26 cellular contexts compared by ENCODE assay signal in genomic region chr9:113244556-113244955, GRCh38. TPM values are rescaled to one million over a fixed set of nuclear protein-coding genes. Genes with fewer than 3 reads are reported as not detected.
A peak's percentile ranks its signal among the peaks of the same experiment; 100 is the strongest.
DNase-seq lines count a peak whose midpoint lies in the region; TF ChIP-seq lines count a peak whose summit lies in the region.
"Had no signal": no experiment of that assay in that cellular context is flagged by ENCODE, and none has a peak within 500 bp of the region (broad histone marks: within the 10 kb centered on the region; RNA-seq: fewer than 3 reads in every experiment).

No MANE protein-coding gene starts in this region.

- no peaks in the 10 kb centered on the region for H3K9me3 ChIP-seq in HEK293 (ENCODE audit: control insufficient read depth, insufficient read depth, low read depth, low read length)
- H3K9me3 ChIP-seq: A549 had no signal

- H3K27ac Mint-ChIP-seq in type B pancreatic cell: peak overlapping the region; percentile 45
- H3K27ac Mint-ChIP-seq: CD4-positive, CD25-positive, alpha-beta regulatory T cell had no signal

- POLR2A ChIA-PET in HEK293 (lab: Yijun Ruan, JAX): interaction anchor here (1.3 kb wide), 1 partner anchor 23 kb away, joined by 3 read pairs; the partner anchor contains the start of genes FKBP15 and SLC31A1

- no peaks in the 10 kb centered on the region for H3K27me3 Mint-ChIP-seq in type B pancreatic cell
- H3K27me3 Mint-ChIP-seq: CD4-positive, alpha-beta memory T cell; CD4-positive, CD25-positive, alpha-beta regulatory T cell; CD8-positive, alpha-beta memory T cell had no signal

- DNase-seq in NCI-H82 (lab: John Stamatoyannopoulos, UW): peak; percentile 28
- DNase-seq in NCI-H82 treated with DMSO at 0.1 percent for 48 hours (lab: John Stamatoyannopoulos, UW; ENCODE audit: unreplicated experiment): no peak
- DNase-seq in type B pancreatic cell (ENCODE audit: extremely low spot score, unreplicated experiment): no peak
- DNase-seq in AML-193 (lab: John Stamatoyannopoulos, UW): no peak
- DNase-seq: BE2C; C1 segment of cervical spinal cord; CD4-positive, alpha-beta memory T cell; CD4-positive, CD25-positive, alpha-beta regulatory T cell; CD8-positive, alpha-beta memory T cell; COR-L47; DMS 273 treated with DMSO at 0.1 percent for 48 hours; DMS153; DMS53; DMS79; DND-41; EL; GDM1 had no signal

- H3K36me3 Mint-ChIP-seq in type B pancreatic cell: peaks cover 9% of the 10 kb centered on the region

- H3K27ac ChIP-seq in HEK293 (ENCODE audit: extremely low read depth, low read depth, low read length): no peak overlapping the region
- H3K27ac ChIP-seq: 22Rv1, A549, BLaER1 had no signal

- no peak overlapping the region for H3K4me3 ChIP-seq in HEK293 (ENCODE audit: low read depth, low read length)
- H3K4me3 ChIP-seq: A549, BLaER1, GM12878 had no signal

- H3K4me1 ChIP-seq in HEK293 (ENCODE audit: control insufficient read depth, insufficient read depth, low read length): peaks cover 6% of the 10 kb centered on the region; the same call in 1 of the 2 replicates
- H3K4me1 ChIP-seq: A549 had no signal

- no peak overlapping the region for H3K4me3 Mint-ChIP-seq in type B pancreatic cell
- H3K4me3 Mint-ChIP-seq: CD14-positive monocyte; CD4-positive, alpha-beta memory T cell; CD4-positive, CD25-positive, alpha-beta regulatory T cell; CD8-positive, alpha-beta memory T cell had no signal

- peaks cover 6% of the 10 kb centered on the region for H3K4me1 Mint-ChIP-seq in type B pancreatic cell (ENCODE audit: unreplicated experiment)
- H3K4me1 Mint-ChIP-seq: CD4-positive, alpha-beta memory T cell; CD4-positive, CD25-positive, alpha-beta regulatory T cell; CD8-positive, alpha-beta memory T cell had no signal

- H3K36me3 ChIP-seq in HEK293 (ENCODE audit: control insufficient read depth in 2 of 2, insufficient read depth in 1 of 2, low read length in 2 of 2): no peaks in the 10 kb centered on the region
- H3K36me3 ChIP-seq: BLaER1 had no signal

- CTCF ChIA-PET in HEK293 (lab: Yijun Ruan, JAX): no interaction called here

- TF ChIP-seq CTCF in HEK293 (tag by site-specific recombination; IDR thresholded peaks at IDR 0.05) (no peak), type B pancreatic cell (conservative IDR thresholded peaks at IDR 0.05) (no peak)

- peaks cover 3% of the 10 kb centered on the region for H3K9me3 Mint-ChIP-seq in type B pancreatic cell

TF ChIP-seq in HEK293, 187 proteins besides CTCF, POLR2A, EP300 and RAD21:
- TF ChIP-seq SP7 (tag by site-specific recombination; IDR thresholded peaks at IDR 0.05) (peak; percentile 78), TSHZ1 (tag by site-specific recombination; IDR thresholded peaks at IDR 0.05; ENCODE audit: borderline replicate concordance) (no peak), PRDM6 (tag by site-specific recombination; IDR thresholded peaks at IDR 0.05) (peak; percentile 59), ZFHX2 (tag by site-specific recombination; conservative IDR thresholded peaks at IDR 0.05) (peak; percentile 32; the same call in 1 of the 2 replicates), ZBTB1 (tag by site-specific recombination; IDR thresholded peaks at IDR 0.05) (no peak), ZNF560 (tag by site-specific recombination; IDR thresholded peaks at IDR 0.05; ENCODE audit: borderline replicate concordance) (no peak), EGR2 (tag by site-specific recombination; IDR thresholded peaks at IDR 0.05; ENCODE audit: low read depth) (peak; percentile 50; the same call in 1 of the 2 replicates), OSR2 (tag by site-specific recombination; IDR thresholded peaks at IDR 0.05) (peak; percentile 45; the same call in 1 of the 2 replicates)
TF ChIP-seq in HEK293: peak in this region for 5.

RNA-seq across cellular contexts. Expression of gene SLC31A1, which starts 23.2 kb away (rescaled TPM):
- total RNA-seq in type B pancreatic cell (ENCODE audit: low replicate concordance): 31.7 and 45.8 TPM in 2 replicates

RNA-seq across cellular contexts. Expression of gene FKBP15, which starts 23.5 kb away (rescaled TPM):
- total RNA-seq in type B pancreatic cell (ENCODE audit: low replicate concordance): 23.8 and 24.6 TPM in 2 replicates

RNA-seq across cellular contexts. Expression of gene CDC26, which starts 30.8 kb away (rescaled TPM):
- 33.9 and 34.8 TPM in 2 replicates for total RNA-seq in type B pancreatic cell (ENCODE audit: low replicate concordance)

RNA-seq across cellular contexts. Expression of gene PRPF4, which starts 30.9 kb away (rescaled TPM):
- total RNA-seq in type B pancreatic cell (ENCODE audit: low replicate concordance): 27.2 and 38.0 TPM in 2 replicates

RNA-seq across cellular contexts. Expression of gene RNF183, which starts 58.6 kb away (rescaled TPM):
- 0.77 and 1.0 TPM in 2 replicates for total RNA-seq in type B pancreatic cell (ENCODE audit: low replicate concordance)
- total RNA-seq: A172; CD4-positive, alpha-beta memory T cell; CD4-positive, CD25-positive, alpha-beta regulatory T cell; CD8-positive, alpha-beta memory T cell; Daoy; G401 had no signal
